13 cellular contexts compared by ENCODE assay signal in genomic region chr20:47748851-47749250, GRCh38.
DNase-seq lines count a peak whose midpoint lies in the region; ATAC-seq lines count a peak whose summit lies in the region.
"Had no signal": no experiment of that assay in that cellular context is flagged by ENCODE, and none has a peak within 500 bp of the region (broad histone marks: within the 10 kb centered on the region; RNA-seq: fewer than 3 reads in every experiment).

No MANE protein-coding gene starts in this region.

- DNase-seq in CD1c-positive myeloid dendritic cell (ENCODE audit: extremely low spot score) (peak; percentile 43), Kasumi-1 (lab: John Stamatoyannopoulos, UW) (peak; percentile 47 to 61), SKM-1 (lab: John Stamatoyannopoulos, UW; ENCODE audit: unreplicated experiment) (peak; percentile 35), memory B cell (ENCODE audit: low spot score in 2 of 2) (no peak), NCI-H748 (lab: John Stamatoyannopoulos, UW; ENCODE audit: unreplicated experiment) (no peak), cerebellar nuclear complex (lab: John Stamatoyannopoulos, UW) (no peak)
- DNase-seq: activated CD4-positive, alpha-beta T cell treated with anti-CD3 and anti-CD28 coated beads for 48 hours; CD8-positive, alpha-beta memory T cell; GM23248; NCI-H226; nephron progenitor cell had no signal

- H3K9me3 Mint-ChIP-seq in memory B cell, result peaks cover 2% of the 10 kb centered on the region
- H3K9me3 Mint-ChIP-seq: CD8-positive, alpha-beta memory T cell; nephron progenitor cell had no signal

- peaks cover 11% of the 10 kb centered on the region for H3K27me3 Mint-ChIP-seq in memory B cell

- ATAC-seq in memory B cell (ENCODE audit: low read depth), result peak; percentile 74
- ATAC-seq in GM21717 (IDR thresholded peaks at IDR 0.05; ENCODE audit: unreplicated experiment), result no peak
- no peak for ATAC-seq in HG03039 (IDR thresholded peaks at IDR 0.05; ENCODE audit: unreplicated experiment)

- peaks cover 4% of the 10 kb centered on the region for H3K36me3 Mint-ChIP-seq in memory B cell
- H3K36me3 Mint-ChIP-seq: CD8-positive, alpha-beta memory T cell had no signal

- no peak overlapping the region for H3K27ac Mint-ChIP-seq in memory B cell

- H3K4me1 Mint-ChIP-seq in memory B cell, result peaks cover 18% of the 10 kb centered on the region

- H3K4me3 Mint-ChIP-seq in memory B cell, result no peak overlapping the region
- H3K4me3 Mint-ChIP-seq: CD8-positive, alpha-beta memory T cell; nephron progenitor cell had no signal

Comparison
In these comparisons a context has a peak if more than half of its experiments do, and no peak if none do; other contexts are left out.
1. DNase-seq: peak in CD1c-positive myeloid dendritic cell (single experiment), Kasumi-1 (2 of 2) and SKM-1 (single experiment); none in memory B cell (0 of 2), NCI-H748 (single experiment) and cerebellar nuclear complex (0 of 2).